ENCODE assay signal across 16 cellular contexts in genomic region chr2:131115752-131116151, GRCh38. TPM values are rescaled to one million over a fixed set of nuclear protein-coding genes. Genes with fewer than 3 reads are reported as not detected.
DNase-seq lines count a peak whose midpoint lies in the region; ATAC-seq and TF ChIP-seq lines count a peak whose summit lies in the region.
"Had no signal": no experiment of that assay in that cellular context is flagged by ENCODE, and none has a peak within 500 bp of the region (broad histone marks: within the 10 kb centered on the region; RNA-seq: fewer than 3 reads in every experiment).

No MANE protein-coding gene starts in this region.

- H3K4me3 Mint-ChIP-seq in activated CD8-positive, alpha-beta memory T cell treated with anti-CD3 and anti-CD28 coated beads, Interleukin-2, amount 10 ng/mL, durations not matched to agents 7 days and 5 days: no peak overlapping the region
- no peak overlapping the region for H3K4me3 Mint-ChIP-seq in activated T-helper 2 cell treated with anti-CD3 and anti-CD28 coated beads, Interferon-gamma antibody, Interleukin-2, Interleukin-4, amounts not matched to agents 10 μg/mL and 5 μg/mL and 100 μg/mL, durations not matched to agents 14 hours and 24 hours and 36 hours (ENCODE audit: low read depth)
- H3K4me3 Mint-ChIP-seq in naive thymus-derived CD4-positive, alpha-beta T cell: peak overlapping the region in 4 of 10 donors; percentile 6 to 25 (median 14)

- H3K27me3 ChIP-seq in naive thymus-derived CD4-positive, alpha-beta T cell (ENCODE audit: control insufficient read depth in 2 of 2, insufficient read depth in 2 of 2, low read length in 2 of 2): no peaks in the 10 kb centered on the region

- no peak overlapping the region for H3K27ac Mint-ChIP-seq in activated CD8-positive, alpha-beta memory T cell treated with anti-CD3 and anti-CD28 coated beads, Interleukin-2, amount 10 ng/mL, durations not matched to agents 7 days and 5 days
- peak overlapping the region; percentile 58 for H3K27ac Mint-ChIP-seq in activated T-helper 2 cell treated with anti-CD3 and anti-CD28 coated beads, Interferon-gamma antibody, Interleukin-2, Interleukin-4, amounts not matched to agents 10 μg/mL and 5 μg/mL and 100 μg/mL, durations not matched to agents 14 hours and 24 hours and 36 hours
- peak overlapping the region in 5 of 9 donors; percentile 9 to 41 (median 17) for H3K27ac Mint-ChIP-seq in naive thymus-derived CD4-positive, alpha-beta T cell

- no TSS peak for BruUV-seq in OCI-LY7 (replicated peaks; lab: Mats Ljungman, UMichigan)

- H3K4me3 ChIP-seq in Jurkat, Clone E6-1 (ENCODE audit: low read length): no peak overlapping the region
- no peak overlapping the region for H3K4me3 ChIP-seq in naive thymus-derived CD4-positive, alpha-beta T cell (ENCODE audit: low read length)
- H3K4me3 ChIP-seq in OCI-LY7 (ENCODE audit: low read depth, low read length, poor library complexity, severe bottlenecking): no peak overlapping the region

- DNase-seq in activated CD8-positive, alpha-beta memory T cell treated with anti-CD3 and anti-CD28 coated beads, Interleukin-2, amount 10 ng/mL, durations not matched to agents 7 days and 5 days: no peak
- no peak for DNase-seq in activated CD8-positive, alpha-beta memory T cell treated with anti-CD3 and anti-CD28 coated beads, Interleukin-2, amount 50 U/mL, for 4 hours
- DNase-seq in Jurkat, Clone E6-1 (ENCODE audit: low read depth, low spot score): peak; percentile 95
- DNase-seq in activated T-helper 2 cell treated with anti-CD3 and anti-CD28 coated beads, Interferon-gamma antibody, Interleukin-2, Interleukin-4, amounts not matched to agents 10 μg/mL and 5 μg/mL and 100 μg/mL, durations not matched to agents 14 hours and 24 hours and 36 hours (ENCODE audit: low spot score): no peak
- no peak for DNase-seq in naive thymus-derived CD4-positive, alpha-beta T cell
- DNase-seq in D341Med (ENCODE audit: low spot score): no peak
- no peak for DNase-seq in DMS153 (lab: John Stamatoyannopoulos, UW)
- DNase-seq in OCI-LY7 (ENCODE audit: low spot score): no peak
- DNase-seq: MM.1S, NCI-H1105, NCI-H1694 treated with DMSO at 0.1 percent for 48 hours, NCI-H446 treated with DMSO at 0.1 percent for 48 hours, NCI-H774, Right ventricle myocardium superior had no signal

- no peaks in the 10 kb centered on the region for H3K9me2 ChIP-seq in OCI-LY7 (ENCODE audit: insufficient read depth, low read length)

- POLR2A ChIA-PET in naive thymus-derived CD4-positive, alpha-beta T cell (lab: Charles Lee): interaction anchor here (0.7 kb wide), 1 partner anchor 13 kb away, joined by 3 read pairs; no protein-coding TSS in a partner anchor
- POLR2A ChIA-PET in OCI-LY7 (lab: Charles Lee): interaction anchor here (0.7 kb wide), 2 partner anchors 16 to 26 kb away, joined by 4 to 9 read pairs; no protein-coding TSS in a partner anchor

- peaks cover 3 to 18% of the 10 kb centered on the region in 2 donors for H3K4me1 ChIP-seq in naive thymus-derived CD4-positive, alpha-beta T cell (ENCODE audit: control insufficient read depth in 2 of 2, insufficient read depth in 2 of 2, low read length in 2 of 2)
- peaks cover 3% of the 10 kb centered on the region for H3K4me1 ChIP-seq in OCI-LY7 (ENCODE audit: insufficient read depth, low read length, poor library complexity, severe bottlenecking)

- peaks cover 0 to 8% (median 0%) of the 10 kb centered on the region in 3 experiments for H3K36me3 ChIP-seq in naive thymus-derived CD4-positive, alpha-beta T cell (ENCODE audit: control insufficient read depth in 2 of 3, insufficient read depth in 3 of 3, low read length in 3 of 3)
- H3K36me3 ChIP-seq in OCI-LY7 (ENCODE audit: insufficient read depth, low read length): peaks cover 73% of the 10 kb centered on the region

- TF ChIP-seq CTCF in OCI-LY7 (conservative IDR thresholded peaks at IDR 0.05; ENCODE audit: low read length): no peak

- ATAC-seq in activated CD8-positive, alpha-beta memory T cell treated with anti-CD3 and anti-CD28 coated beads, Interleukin-2, amount 10 ng/mL, durations not matched to agents 7 days and 5 days: peak; percentile 23
- no peak for ATAC-seq in naive thymus-derived CD4-positive, alpha-beta T cell
- ATAC-seq: Panc1 had no signal

- CTCF ChIA-PET in activated CD8-positive, alpha-beta memory T cell treated with anti-CD3 and anti-CD28 coated beads, Interleukin-2, amount 10 ng/mL, durations not matched to agents 7 days and 5 days (lab: Charles Lee): no interaction called here
- CTCF ChIA-PET in naive thymus-derived CD4-positive, alpha-beta T cell (lab: Charles Lee): no interaction called here
- CTCF ChIA-PET in OCI-LY7 (lab: Charles Lee; ENCODE audit: unreplicated experiment): no interaction called here

- no peaks in the 10 kb centered on the region for H4K20me1 ChIP-seq in OCI-LY7 (ENCODE audit: insufficient read depth, low read length)

- H3K27me3 Mint-ChIP-seq in activated CD8-positive, alpha-beta memory T cell treated with anti-CD3 and anti-CD28 coated beads, Interleukin-2, amount 10 ng/mL, durations not matched to agents 7 days and 5 days: no peaks in the 10 kb centered on the region
- no peaks in the 10 kb centered on the region for H3K27me3 Mint-ChIP-seq in activated T-helper 2 cell treated with anti-CD3 and anti-CD28 coated beads, Interferon-gamma antibody, Interleukin-2, Interleukin-4, amounts not matched to agents 10 μg/mL and 5 μg/mL and 100 μg/mL, durations not matched to agents 14 hours and 24 hours and 36 hours (ENCODE audit: low read depth)
- H3K27me3 Mint-ChIP-seq in naive thymus-derived CD4-positive, alpha-beta T cell: no peaks in the 10 kb centered on the region

- H2AFZ ChIP-seq in OCI-LY7 (ENCODE audit: low read length): no peak overlapping the region

- peaks cover 29% of the 10 kb centered on the region for H3K4me1 Mint-ChIP-seq in activated CD8-positive, alpha-beta memory T cell treated with anti-CD3 and anti-CD28 coated beads, Interleukin-2, amount 10 ng/mL, durations not matched to agents 7 days and 5 days
- H3K4me1 Mint-ChIP-seq in activated T-helper 2 cell treated with anti-CD3 and anti-CD28 coated beads, Interferon-gamma antibody, Interleukin-2, Interleukin-4, amounts not matched to agents 10 μg/mL and 5 μg/mL and 100 μg/mL, durations not matched to agents 14 hours and 24 hours and 36 hours (ENCODE audit: low read depth): peaks cover 46% of the 10 kb centered on the region
- H3K4me1 Mint-ChIP-seq in naive thymus-derived CD4-positive, alpha-beta T cell: peaks cover 44 to 85% (median 73%) of the 10 kb centered on the region in 7 donors

- H3K79me2 ChIP-seq in OCI-LY7 (ENCODE audit: insufficient read depth, low read depth, low read length): peaks cover 93% of the 10 kb centered on the region

- intact Hi-C loops in activated T-helper 2 cell treated with anti-CD3 and anti-CD28 coated beads, Interferon-gamma antibody, Interleukin-2, Interleukin-4, amounts not matched to agents 10 μg/mL and 5 μg/mL and 100 μg/mL, durations not matched to agents 14 hours and 24 hours and 36 hours (cut with micrococcal nuclease): loop anchor here (1.0 kb wide), 1 partner anchor 9 kb away; no protein-coding TSS in a partner anchor
- intact Hi-C loops in naive thymus-derived CD4-positive, alpha-beta T cell (cut with micrococcal nuclease): no loop called here
- intact Hi-C loops in OCI-LY7 (cut with micrococcal nuclease; ENCODE audit: unreplicated experiment): no loop called here

- peaks cover 7% of the 10 kb centered on the region for H3K9me3 Mint-ChIP-seq in activated CD8-positive, alpha-beta memory T cell treated with anti-CD3 and anti-CD28 coated beads, Interleukin-2, amount 10 ng/mL, durations not matched to agents 7 days and 5 days (ENCODE audit: low read depth)
- H3K9me3 Mint-ChIP-seq in activated T-helper 2 cell treated with anti-CD3 and anti-CD28 coated beads, Interferon-gamma antibody, Interleukin-2, Interleukin-4, amounts not matched to agents 10 μg/mL and 5 μg/mL and 100 μg/mL, durations not matched to agents 14 hours and 24 hours and 36 hours: peaks cover 7% of the 10 kb centered on the region
- H3K9me3 Mint-ChIP-seq in naive thymus-derived CD4-positive, alpha-beta T cell: peaks cover 0 to 8% (median 0%) of the 10 kb centered on the region in 11 donors

- no peak overlapping the region for H3K27ac ChIP-seq in naive thymus-derived CD4-positive, alpha-beta T cell (ENCODE audit: low read depth, low read length)
- H3K27ac ChIP-seq in OCI-LY7 (ENCODE audit: low read depth, low read length, poor library complexity, severe bottlenecking): no peak overlapping the region
- H3K27ac ChIP-seq: KMS-11 had no signal

- H3K36me3 Mint-ChIP-seq in activated CD8-positive, alpha-beta memory T cell treated with anti-CD3 and anti-CD28 coated beads, Interleukin-2, amount 10 ng/mL, durations not matched to agents 7 days and 5 days: peaks cover 49% of the 10 kb centered on the region
- H3K36me3 Mint-ChIP-seq in activated T-helper 2 cell treated with anti-CD3 and anti-CD28 coated beads, Interferon-gamma antibody, Interleukin-2, Interleukin-4, amounts not matched to agents 10 μg/mL and 5 μg/mL and 100 μg/mL, durations not matched to agents 14 hours and 24 hours and 36 hours (ENCODE audit: low read depth): peaks cover 70% of the 10 kb centered on the region
- H3K36me3 Mint-ChIP-seq in naive thymus-derived CD4-positive, alpha-beta T cell: peaks cover 0 to 52% (median 35%) of the 10 kb centered on the region in 5 donors

- no peaks in the 10 kb centered on the region for H3K9me3 ChIP-seq in naive thymus-derived CD4-positive, alpha-beta T cell (ENCODE audit: control insufficient read depth in 2 of 3, low read length in 3 of 3)
- peaks cover 8% of the 10 kb centered on the region; the same call in 1 of the 2 replicates for H3K9me3 ChIP-seq in OCI-LY7 (ENCODE audit: low read length)

- no peak overlapping the region for H3K4me2 ChIP-seq in OCI-LY7 (ENCODE audit: low read length)
- H3K4me2 ChIP-seq: KMS-11 had no signal

RNA-seq across cellular contexts. Expression of gene PLEKHB2, which starts 10.6 kb away (rescaled TPM):
- total RNA-seq in activated CD8-positive, alpha-beta memory T cell treated with anti-CD3 and anti-CD28 coated beads, Interleukin-2, amount 10 ng/mL, durations not matched to agents 7 days and 5 days: 10 to 100 TPM; 58.5 to 64.3 TPM
- 65.9 TPM for polyA plus RNA-seq in Jurkat, Clone E6-1 (2012; ENCODE audit: insufficient read depth, insufficient read length)
- 72.3 and 72.9 TPM in 2 replicates for total RNA-seq in activated T-helper 2 cell treated with anti-CD3 and anti-CD28 coated beads, Interferon-gamma antibody, Interleukin-2, Interleukin-4, amounts not matched to agents 10 μg/mL and 5 μg/mL and 100 μg/mL, durations not matched to agents 14 hours and 24 hours and 36 hours
- 10 to 100 TPM; 43.1 to 92.3 (median 55.8) TPM for total RNA-seq in naive thymus-derived CD4-positive, alpha-beta T cell
- 10 to 100 TPM; 64.4 to 66.6 TPM for polyA plus RNA-seq in naive thymus-derived CD4-positive, alpha-beta T cell
- total RNA-seq in OCI-LY7 (2014; rRNA removed; shearing (Covaris generic)): 23.4 and 28.3 TPM in 2 replicates
- 35.9 and 38.3 TPM in 2 replicates for total RNA-seq in OCI-LY7 (2022)

RNA-seq across cellular contexts. Expression of gene FAM168B, which starts 22.5 kb away (rescaled TPM):
- total RNA-seq in activated CD8-positive, alpha-beta memory T cell treated with anti-CD3 and anti-CD28 coated beads, Interleukin-2, amount 10 ng/mL, durations not matched to agents 7 days and 5 days: 10 to 100 TPM; 40.6 to 65.5 TPM
- 52.8 TPM for polyA plus RNA-seq in Jurkat, Clone E6-1 (2012; ENCODE audit: insufficient read depth, insufficient read length)
- 69.0 and 70.3 TPM in 2 replicates for total RNA-seq in activated T-helper 2 cell treated with anti-CD3 and anti-CD28 coated beads, Interferon-gamma antibody, Interleukin-2, Interleukin-4, amounts not matched to agents 10 μg/mL and 5 μg/mL and 100 μg/mL, durations not matched to agents 14 hours and 24 hours and 36 hours
- 10 to 100 TPM; 50.5 to 82.9 (median 66.7) TPM for total RNA-seq in naive thymus-derived CD4-positive, alpha-beta T cell
- polyA plus RNA-seq in naive thymus-derived CD4-positive, alpha-beta T cell: 10 to 100 TPM; 36.3 to 41.3 TPM
- total RNA-seq in OCI-LY7 (2014; rRNA removed; shearing (Covaris generic)): 53.5 and 53.6 TPM in 2 replicates
- 81.5 and 85.3 TPM in 2 replicates for total RNA-seq in OCI-LY7 (2022)
